Comparison of ENCODE assay signal across 1 cellular context in genomic region chr6:2791124-2792050, GRCh38.
TF ChIP-seq lines count a peak whose summit lies in the region.

No MANE protein-coding gene starts in this region.

TF ChIP-seq in HepG2, 621 proteins besides CTCF, POLR2A, EP300 and RAD21 (continued from another document and continues in another):
- TF ChIP-seq CREBL2 (CRISPR knock-in tag; IDR thresholded peaks at IDR 0.05; ENCODE audit: borderline replicate concordance) = no peak
- peak; percentile 46; the same call in 1 of the 2 replicates for TF ChIP-seq ISL2 (CRISPR knock-in tag; IDR thresholded peaks at IDR 0.05)
- TF ChIP-seq ZBTB3 (CRISPR knock-in tag; IDR thresholded peaks at IDR 0.05; ENCODE audit: borderline replicate concordance, low read depth) = no peak
- no peak for TF ChIP-seq ZNF513 (CRISPR knock-in tag; conservative IDR thresholded peaks at IDR 0.05)
- TF ChIP-seq SKI (IDR thresholded peaks at IDR 0.05; ENCODE audit: partially characterized antibody) = peak; percentile 31
- TF ChIP-seq RCOR2 (CRISPR knock-in tag; IDR thresholded peaks at IDR 0.05) = 0 out of 2 replicates have a peak, but pooled peaks have one; percentile 35
- TF ChIP-seq ZNF331 (CRISPR knock-in tag; IDR thresholded peaks at IDR 0.05) = peak; percentile 66; the same call in 1 of the 2 replicates
- TF ChIP-seq SSRP1 (CRISPR knock-in tag; IDR thresholded peaks at IDR 0.05) = no peak
- peak; percentile 56 for TF ChIP-seq ZFX (CRISPR knock-in tag; IDR thresholded peaks at IDR 0.05; ENCODE audit: low read depth)
- TF ChIP-seq HMG20B (CRISPR knock-in tag; conservative IDR thresholded peaks at IDR 0.05) = no peak
- TF ChIP-seq ZNF10 (CRISPR knock-in tag; IDR thresholded peaks at IDR 0.05; ENCODE audit: borderline replicate concordance, low read depth) = no peak
- no peak for TF ChIP-seq KMT2A (CRISPR knock-in tag; IDR thresholded peaks at IDR 0.05)
- TF ChIP-seq STAG1 (CRISPR knock-in tag; IDR thresholded peaks at IDR 0.05) = peak; percentile 98
- no peak for TF ChIP-seq MTERF4 (CRISPR knock-in tag; IDR thresholded peaks at IDR 0.05)
- no peak for TF ChIP-seq ZNF530 (CRISPR knock-in tag; IDR thresholded peaks at IDR 0.05; ENCODE audit: low read depth)
- peak; percentile 45; the same call in 1 of the 2 replicates for TF ChIP-seq RARA (CRISPR knock-in tag; IDR thresholded peaks at IDR 0.05)
- TF ChIP-seq ZNF720 (CRISPR knock-in tag; IDR thresholded peaks at IDR 0.05) = no peak
- no peak for TF ChIP-seq HINFP (CRISPR knock-in tag; IDR thresholded peaks at IDR 0.05; ENCODE audit: low read depth)
- no peak for TF ChIP-seq AHDC1 (CRISPR knock-in tag; IDR thresholded peaks at IDR 0.05; ENCODE audit: borderline replicate concordance)
- TF ChIP-seq ZNF333 (CRISPR knock-in tag; IDR thresholded peaks at IDR 0.05; ENCODE audit: borderline replicate concordance) = no peak
- TF ChIP-seq YY1 (IDR thresholded peaks at IDR 0.05; ENCODE audit: insufficient read depth, insufficient replicate concordance, low read depth, low read length) = peak; percentile 29
- TF ChIP-seq ZMYM2 (CRISPR knock-in tag; IDR thresholded peaks at IDR 0.05) = no peak
- no peak for TF ChIP-seq MTF2 (CRISPR knock-in tag; IDR thresholded peaks at IDR 0.05; ENCODE audit: borderline replicate concordance)
- TF ChIP-seq ATF6 (CRISPR knock-in tag; conservative IDR thresholded peaks at IDR 0.05) = 0 out of 2 replicates have a peak, but pooled peaks have one; percentile 34
- no peak for TF ChIP-seq ZNF17 (CRISPR knock-in tag; IDR thresholded peaks at IDR 0.05)
- peak; percentile 71 for TF ChIP-seq SALL1 (CRISPR knock-in tag; IDR thresholded peaks at IDR 0.05)
- peak; percentile 29; the same call in 1 of the 2 replicates for TF ChIP-seq DRAP1 (CRISPR knock-in tag; IDR thresholded peaks at IDR 0.05)
- TF ChIP-seq ZBTB7A (CRISPR knock-in tag; IDR thresholded peaks at IDR 0.05) = no peak
- TF ChIP-seq WIZ (CRISPR knock-in tag; IDR thresholded peaks at IDR 0.05) = no peak
- no peak for TF ChIP-seq ZFP41 (CRISPR knock-in tag; IDR thresholded peaks at IDR 0.05; ENCODE audit: borderline replicate concordance)
- TF ChIP-seq TERF1 (CRISPR knock-in tag; IDR thresholded peaks at IDR 0.05) = no peak
- no peak for TF ChIP-seq ZBTB20 (CRISPR knock-in tag; IDR thresholded peaks at IDR 0.05; ENCODE audit: borderline replicate concordance, low read depth)
- no peak for TF ChIP-seq CCDC6 (CRISPR knock-in tag; IDR thresholded peaks at IDR 0.05)
- no peak for TF ChIP-seq ZNF629 (CRISPR knock-in tag; conservative IDR thresholded peaks at IDR 0.05)
- no peak for TF ChIP-seq GFI1 (CRISPR knock-in tag; IDR thresholded peaks at IDR 0.05; ENCODE audit: borderline replicate concordance)
- TF ChIP-seq ASH2L (IDR thresholded peaks at IDR 0.05; ENCODE audit: insufficient read length, low read depth, low read length) = no peak
- no peak for TF ChIP-seq PRDM4 (CRISPR knock-in tag; IDR thresholded peaks at IDR 0.05; ENCODE audit: borderline replicate concordance)
- TF ChIP-seq MBNL3 (CRISPR knock-in tag; conservative IDR thresholded peaks at IDR 0.05) = no peak
- no peak for TF ChIP-seq ZNF235 (CRISPR knock-in tag; IDR thresholded peaks at IDR 0.05; ENCODE audit: borderline replicate concordance)
- TF ChIP-seq FOXA3 (CRISPR knock-in tag; IDR thresholded peaks at IDR 0.05) = peak; percentile 25; the same call in 1 of the 2 replicates
- peak; percentile 50; the same call in 1 of the 2 replicates for TF ChIP-seq ZNF614 (CRISPR knock-in tag; IDR thresholded peaks at IDR 0.05; ENCODE audit: borderline replicate concordance)
- peak; percentile 63 for TF ChIP-seq FOSL2 (CRISPR knock-in tag; IDR thresholded peaks at IDR 0.05)
- TF ChIP-seq ZNF136 (CRISPR knock-in tag; IDR thresholded peaks at IDR 0.05; ENCODE audit: low read depth) = no peak
- TF ChIP-seq ZNF772 (CRISPR knock-in tag; IDR thresholded peaks at IDR 0.05) = no peak
- TF ChIP-seq ZNF569 (CRISPR knock-in tag; IDR thresholded peaks at IDR 0.05; ENCODE audit: borderline replicate concordance) = no peak
- no peak for TF ChIP-seq MAZ (IDR thresholded peaks at IDR 0.05; ENCODE audit: borderline replicate concordance, low read depth, low read length)
- no peak for TF ChIP-seq MAZ (CRISPR knock-in tag; IDR thresholded peaks at IDR 0.05; ENCODE audit: low read depth)
- no peak for TF ChIP-seq PTBP1 (IDR thresholded peaks at IDR 0.05; ENCODE audit: low read depth, low read length, poor library complexity, severe bottlenecking)
- no peak for TF ChIP-seq ZNF121 (CRISPR knock-in tag; IDR thresholded peaks at IDR 0.05)
